Comparison of ENCODE assay signal across 20 cellular contexts in the genomic region with DNA sequence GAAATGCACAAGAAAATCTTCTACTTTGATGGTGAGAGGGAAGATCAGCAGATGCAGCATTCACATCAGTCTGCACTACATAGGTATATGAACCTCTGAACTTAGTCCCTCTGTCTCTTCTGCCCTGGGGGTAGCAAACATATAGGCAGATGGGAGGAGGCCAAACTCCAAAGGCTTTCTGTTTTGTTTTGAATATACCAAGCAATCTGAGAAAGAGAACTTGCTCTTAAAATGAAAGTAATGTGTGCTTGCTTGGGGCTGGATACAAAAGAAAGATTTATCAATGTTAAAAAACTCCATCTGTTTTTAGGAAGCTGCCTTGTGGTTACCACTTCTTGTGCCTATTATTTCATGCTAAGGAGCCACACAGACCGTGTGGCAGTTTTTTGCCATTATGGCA.
DNase-seq lines count a peak whose midpoint lies in the region; ATAC-seq, FAIRE-seq and TF ChIP-seq lines count a peak whose summit lies in the region.
"Had no signal": no experiment of that assay in that cellular context is flagged by ENCODE, and none has a peak within 500 bp of the region (broad histone marks: within the 10 kb centered on the region; RNA-seq: fewer than 3 reads in every experiment).

No MANE protein-coding gene starts in this region.

- H3K4me3 ChIP-seq in IMR-90 (ENCODE audit: insufficient read depth, low read depth, low read length) = no peak overlapping the region
- no peak overlapping the region for H3K4me3 ChIP-seq in body of pancreas
- H3K4me3 ChIP-seq: ascending aorta, colonic mucosa had no signal

- dilution Hi-C loops in IMR-90 (cut with HindIII; ENCODE audit: low sequenced_read_pairs, unreplicated experiment) = no loop called here

- peaks cover 7% of the 10 kb centered on the region; the same call in 1 of the 2 replicates for H3K4me1 ChIP-seq in IMR-90 (ENCODE audit: control insufficient read depth, insufficient read depth, low read length)
- H3K4me1 ChIP-seq in body of pancreas = peaks cover 21% of the 10 kb centered on the region
- H3K4me1 ChIP-seq: ascending aorta, Caco-2, colonic mucosa had no signal

- no peak overlapping the region; the same call in 1 of the 2 replicates for H2BK120ac ChIP-seq in IMR-90 (ENCODE audit: low read depth, low read length)

- TF ChIP-seq POLR2A in GM12891 (IDR thresholded peaks at IDR 0.05; ENCODE audit: low read depth, low read length) (no peak), IMR-90 (IDR thresholded peaks at IDR 0.05; ENCODE audit: low read depth, low read length) (no peak), body of pancreas (IDR thresholded peaks at IDR 0.05) (no peak)

- in situ Hi-C loops in IMR-90 (cut with MboI; ENCODE audit: low sequenced_read_pairs) = no loop called here
- in situ Hi-C loops in ACHN (cut with HindIII; ENCODE audit: low pct_ligation_motif_present, low pct_unique_long_range_greater_than_20kb, low sequenced_read_pairs) = no loop called here

- no peak overlapping the region for H3K23ac ChIP-seq in IMR-90 (ENCODE audit: low read depth, low read length)

- no peak overlapping the region for H3K56ac ChIP-seq in IMR-90 (ENCODE audit: extremely low read depth, insufficient read depth, low read length)

- intact Hi-C loops in IMR-90 (cut with micrococcal nuclease) = no loop called here
- intact Hi-C loops in body of pancreas (cut with DNase I) = no loop called here

- no peaks in the 10 kb centered on the region for H3K36me3 ChIP-seq in IMR-90 (ENCODE audit: control insufficient read depth, insufficient read depth, low read length)
- no peaks in the 10 kb centered on the region for H3K36me3 ChIP-seq in body of pancreas (replicated peaks in 1 of 2; ENCODE audit: insufficient read depth in 1 of 2, low read depth in 2 of 2)
- H3K36me3 ChIP-seq: ascending aorta, colonic mucosa had no signal

- no peak overlapping the region for H3K9ac ChIP-seq in IMR-90 (ENCODE audit: low read depth, low read length)

- no peak for TF ChIP-seq RAD21 in IMR-90 (IDR thresholded peaks at IDR 0.05; ENCODE audit: low read length)

- BruUV-seq in IMR-90 (replicated peaks; lab: Mats Ljungman, UMichigan) = no TSS peak

- no peaks in the 10 kb centered on the region; the same call in 1 of the 2 replicates for H3K27me3 ChIP-seq in IMR-90 (ENCODE audit: control insufficient read depth, insufficient read depth, low read length)
- H3K27me3 ChIP-seq in body of pancreas = no peaks in the 10 kb centered on the region
- H3K27me3 ChIP-seq: ascending aorta, colonic mucosa had no signal

- no peak overlapping the region for H2AFZ ChIP-seq in IMR-90 (replicated peaks; ENCODE audit: low read length, poor library complexity)

- DNase-seq in GM12891 (ENCODE audit: insufficient read length, low spot score) (peak; percentile 12), GM19238 (ENCODE audit: insufficient read length, low spot score) (peak; percentile 13), IMR-90 (no peak), body of pancreas (no peak), NCI-H748 treated with DMSO at 0.1 percent for 48 hours (lab: John Stamatoyannopoulos, UW) (no peak), ACHN (no peak), NCI-H1417 (lab: John Stamatoyannopoulos, UW) (no peak), NOMO-1 (lab: John Stamatoyannopoulos, UW; ENCODE audit: unreplicated experiment in 2 of 2) (no peak)
- DNase-seq: activated CD4-positive, alpha-beta T cell treated with anti-CD3 and anti-CD28 coated beads for 4 hours; activated T-cell treated with anti-CD3 and anti-CD28 coated beads, Interleukin-2, amount 50 U/mL, for 4 hours; Caco-2; colonic mucosa; erythroblast; GF-D8; midbrain; NCI-H2081; NCI-H774; stimulated activated CD4-positive, alpha-beta T cell treated with anti-CD3 and anti-CD28 coated beads, Interleukin-4, amount 100 ng/mL, for 4 hours had no signal

- ATAC-seq in IMR-90 (ENCODE audit: low read depth) = no peak
- ATAC-seq in body of pancreas = no peak

- CTCF ChIA-PET in IMR-90 (lab: Yijun Ruan, JAX) = no interaction called here

- no peak for FAIRE-seq in GM12891 (lab: Jason Lieb, UNC)
- FAIRE-seq: keratinocyte had no signal

- H4K5ac ChIP-seq in IMR-90 (ENCODE audit: low read depth, low read length) = no peak overlapping the region

- 0 out of 2 replicates have a peak overlapping the region, but pooled peaks have one; percentile 31 for H3K14ac ChIP-seq in IMR-90 (replicated peaks; ENCODE audit: low read depth, low read length)

- H3K27ac ChIP-seq in IMR-90 (ENCODE audit: insufficient read depth, low read length) (no peak overlapping the region), body of pancreas (peak overlapping the region in 3 of 4 donors; percentile 43 to 60 (median 58))
- H3K27ac ChIP-seq: ascending aorta, colonic mucosa had no signal

- POLR2A ChIA-PET in IMR-90 (lab: Charles Lee; ENCODE audit: unreplicated experiment) = no interaction called here

- H2AK9ac ChIP-seq in IMR-90 (replicated peaks; ENCODE audit: low read depth, low read length, poor library complexity) = no peak overlapping the region

- H4K91ac ChIP-seq in IMR-90 (ENCODE audit: insufficient read depth, low read depth, low read length) = no peak overlapping the region

- H2BK15ac ChIP-seq in IMR-90 (ENCODE audit: low read depth, low read length) = no peak overlapping the region

- no peaks in the 10 kb centered on the region for H4K20me1 ChIP-seq in IMR-90 (ENCODE audit: insufficient read depth, low read length)

- H3K9me3 ChIP-seq in IMR-90 (ENCODE audit: control insufficient read depth, insufficient read depth, low read length) (peaks cover 5% of the 10 kb centered on the region; the same call in 1 of the 2 replicates), body of pancreas (no peaks in the 10 kb centered on the region)
- H3K9me3 ChIP-seq: ascending aorta, Caco-2, colonic mucosa had no signal

- no peaks in the 10 kb centered on the region for H3K79me1 ChIP-seq in IMR-90 (ENCODE audit: low read depth in 1 of 2, low read length in 2 of 2)

- no CpG with 5 or more reads among the region's 1 CpG for WGBS in IMR-90 (ENCODE audit: extremely low coverage in 2 of 2, insufficient read length in 1 of 2), 2 experiments
- WGBS in body of pancreas, 2 donors = 32 to 47% methylated on average over 1 of the region's 1 CpG

- peak overlapping the region in 1 of 2 experiments; percentile 59; a peak in 1 of 4 replicates for H4K8ac ChIP-seq in IMR-90 (ENCODE audit: low read depth in 2 of 2, low read length in 2 of 2)

- H3K18ac ChIP-seq in IMR-90 (ENCODE audit: low read depth, low read length) = 0 out of 2 replicates have a peak overlapping the region, but pooled peaks have one; percentile 50

- H2BK20ac ChIP-seq in IMR-90 (ENCODE audit: low read depth, low read length) = 0 out of 2 replicates have a peak overlapping the region, but pooled peaks have one; percentile 48

- H2BK5ac ChIP-seq in IMR-90 (ENCODE audit: low read depth, low read length, poor library complexity, severe bottlenecking) = no peak overlapping the region

- H3K4me2 ChIP-seq in IMR-90 (ENCODE audit: low read depth, low read length) = peak overlapping the region; percentile 60

- peaks cover 4% of the 10 kb centered on the region; the same call in 1 of the 2 replicates for H3K9me1 ChIP-seq in IMR-90 (ENCODE audit: insufficient read depth, low read length)

- H2AK5ac ChIP-seq in IMR-90 (ENCODE audit: low read depth, low read length) = no peak overlapping the region

- H3K4ac ChIP-seq in IMR-90 (ENCODE audit: low read depth, low read length) = no peak overlapping the region

- TF ChIP-seq CTCF in IMR-90 (conservative IDR thresholded peaks at IDR 0.05; ENCODE audit: low read depth, low read length) (no peak), body of pancreas (IDR thresholded peaks at IDR 0.05) (no peak)

TF ChIP-seq in GM12891, 5 proteins besides CTCF, POLR2A, EP300 and RAD21:
- TF ChIP-seq POU2F2 (IDR thresholded peaks at IDR 0.05; ENCODE audit: low read depth, low read length) (no peak), PAX5 (IDR thresholded peaks at IDR 0.05; ENCODE audit: insufficient read depth, low read length, severe bottlenecking) (no peak), POLR2AphosphoS5 (IDR thresholded peaks at IDR 0.05; ENCODE audit: low read depth, low read length) (no peak), SPI1 (IDR thresholded peaks at IDR 0.05; ENCODE audit: low read depth, low read length) (no peak), TAF1 (IDR thresholded peaks at IDR 0.05; ENCODE audit: low read depth, low read length) (no peak)

TF ChIP-seq in IMR-90, 13 proteins besides CTCF, POLR2A, EP300 and RAD21:
- no peak for TF ChIP-seq RCOR1 (IDR thresholded peaks at IDR 0.05; ENCODE audit: insufficient replicate concordance, low read length)
- TF ChIP-seq RFX5 (IDR thresholded peaks at IDR 0.05; ENCODE audit: low read depth, low read length) = no peak
- TF ChIP-seq, protein P1, sequence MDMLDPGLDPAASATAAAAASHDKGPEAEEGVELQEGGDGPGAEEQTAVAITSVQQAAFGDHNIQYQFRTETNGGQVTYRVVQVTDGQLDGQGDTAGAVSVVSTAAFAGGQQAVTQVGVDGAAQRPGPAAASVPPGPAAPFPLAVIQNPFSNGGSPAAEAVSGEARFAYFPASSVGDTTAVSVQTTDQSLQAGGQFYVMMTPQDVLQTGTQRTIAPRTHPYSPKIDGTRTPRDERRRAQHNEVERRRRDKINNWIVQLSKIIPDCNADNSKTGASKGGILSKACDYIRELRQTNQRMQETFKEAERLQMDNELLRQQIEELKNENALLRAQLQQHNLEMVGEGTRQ (IDR thresholded peaks at IDR 0.05; ENCODE audit: low read depth, low read length) = no peak

Comparison
In these comparisons a context has a peak if more than half of its experiments do, and no peak if none do; other contexts are left out.
1. DNase-seq: peak in GM12891 (single experiment) and GM19238 (single experiment); none in IMR-90 (single experiment), body of pancreas (0 of 4), NCI-H748 treated with DMSO at 0.1 percent for 48 hours (single experiment), ACHN (single experiment), NCI-H1417 (0 of 3) and NOMO-1 (0 of 2).